In genomic region chr12:120882055-120882555, GRCh38 we compare ENCODE assay signal across 19 cellular contexts. TPM values are rescaled to one million over a fixed set of nuclear protein-coding genes. Genes with fewer than 3 reads are reported as not detected.
DNase-seq lines count a peak whose midpoint lies in the region; ATAC-seq, FAIRE-seq and TF ChIP-seq lines count a peak whose summit lies in the region.
"Had no signal": no experiment of that assay in that cellular context is flagged by ENCODE, and none has a peak within 500 bp of the region (broad histone marks: within the 10 kb centered on the region; RNA-seq: fewer than 3 reads in every experiment).

No MANE protein-coding gene starts in this region.

- no peak for TF ChIP-seq POLR2A in GM12891 (IDR thresholded peaks at IDR 0.05; ENCODE audit: low read depth, low read length)
- TF ChIP-seq POLR2A in GM12892 (IDR thresholded peaks at IDR 0.05; ENCODE audit: low read depth, low read length): no peak

- DNase-seq in GM12891 (ENCODE audit: insufficient read length, low spot score) (no peak), GM12892 (ENCODE audit: insufficient read length) (no peak), HEK293T (ENCODE audit: extremely low spot score) (no peak), superior temporal gyrus (ENCODE audit: extremely low spot score) (peak; percentile 3), NCI-H510A treated with DMSO at 0.1 percent for 48 hours (lab: John Stamatoyannopoulos, UW) (no peak)
- DNase-seq: ACHN; BE2C; C1 segment of cervical spinal cord; Caco-2; CD4-positive, CD25-positive, alpha-beta regulatory T cell; HCEC 1CT; Karpas-422; KBM-7 had no signal

- FAIRE-seq in GM12891 (lab: Jason Lieb, UNC) (peak; percentile 47), GM12892 (lab: Jason Lieb, UNC) (peak; percentile 5)
- FAIRE-seq: A204.1, D721Med, G401.6, H54 had no signal

- POLR2A ChIA-PET in HEK293T (lab: Yijun Ruan, JAX): no interaction called here

- no peak for ATAC-seq in GM19023 (IDR thresholded peaks at IDR 0.05; ENCODE audit: unreplicated experiment)
- ATAC-seq: GM23338 had no signal

- CTCF ChIA-PET in HEK293T (lab: Yijun Ruan, JAX): no interaction called here

TF ChIP-seq in GM12891, 5 proteins besides CTCF, POLR2A, EP300 and RAD21:
- TF ChIP-seq PAX5 (IDR thresholded peaks at IDR 0.05; ENCODE audit: insufficient read depth, low read length, severe bottlenecking) (no peak), POU2F2 (IDR thresholded peaks at IDR 0.05; ENCODE audit: low read depth, low read length) (no peak), TAF1 (IDR thresholded peaks at IDR 0.05; ENCODE audit: low read depth, low read length) (no peak), SPI1 (IDR thresholded peaks at IDR 0.05; ENCODE audit: low read depth, low read length) (no peak), POLR2AphosphoS5 (IDR thresholded peaks at IDR 0.05; ENCODE audit: low read depth, low read length) (no peak)

TF ChIP-seq in HEK293T, 16 proteins besides CTCF, POLR2A, EP300 and RAD21:
- TF ChIP-seq FOXM1 (IDR thresholded peaks at IDR 0.05; ENCODE audit: borderline replicate concordance) (no peak), PKNOX1 (IDR thresholded peaks at IDR 0.05) (peak; percentile 26; the same call in 1 of the 2 replicates)

RNA-seq across cellular contexts. Expression of gene SPPL3, which starts 22.1 kb away (rescaled TPM):
- 11.1 TPM for polyA plus RNA-seq in GM12891 (2012; ENCODE audit: low read depth, missing spikeins)
- 9.9 TPM for polyA plus RNA-seq in GM12892 (2012; ENCODE audit: missing spikeins)
